1 cellular context compared by ENCODE assay signal in genomic region chr1:230767859-230768612, GRCh38.
A peak's percentile ranks its signal among the peaks of the same experiment; 100 is the strongest.
TF ChIP-seq lines count a peak whose summit lies in the region.

No MANE protein-coding gene starts in this region.

TF ChIP-seq in HEK293, 187 proteins besides CTCF, POLR2A, EP300 and RAD21 (continued from another document):
- TF ChIP-seq ZNF518A (tag by site-specific recombination; conservative IDR thresholded peaks at IDR 0.05; ENCODE audit: low read depth) (peak; percentile 94), ZNF555 (tag by site-specific recombination; conservative IDR thresholded peaks at IDR 0.05) (peak; percentile 95), AEBP2 (tag by site-specific recombination; IDR thresholded peaks at IDR 0.05; ENCODE audit: borderline replicate concordance) (0 out of 2 replicates have a peak, but pooled peaks have one; percentile 10), ZNF664 (tag by site-specific recombination; IDR thresholded peaks at IDR 0.05) (peak; percentile 21; the same call in 1 of the 2 replicates), REST (tag by site-specific recombination; IDR thresholded peaks at IDR 0.05) (peak; percentile 78), ZNF560 (tag by site-specific recombination; IDR thresholded peaks at IDR 0.05; ENCODE audit: borderline replicate concordance) (peak; percentile 75; the same call in 1 of the 2 replicates), ZNF394 (tag by site-specific recombination; IDR thresholded peaks at IDR 0.05; ENCODE audit: borderline replicate concordance) (peak; percentile 96), ZNF140 (tag by site-specific recombination; IDR thresholded peaks at IDR 0.05) (peak; percentile 64; the same call in 1 of the 2 replicates), ZNF202 (tag by site-specific recombination; IDR thresholded peaks at IDR 0.05; ENCODE audit: borderline replicate concordance) (0 out of 2 replicates have a peak, but pooled peaks have one; percentile 35), ZNF510 (tag by site-specific recombination; IDR thresholded peaks at IDR 0.05; ENCODE audit: insufficient replicate concordance) (peak; percentile 68), ZNF266 (tag by site-specific recombination; IDR thresholded peaks at IDR 0.05; ENCODE audit: low read depth) (0 out of 2 replicates have a peak, but pooled peaks have one; percentile 60), ZFP37 (tag by site-specific recombination; IDR thresholded peaks at IDR 0.05) (0 out of 2 replicates have a peak, but pooled peaks have one; percentile 71), ZNF433 (tag by site-specific recombination; IDR thresholded peaks at IDR 0.05; ENCODE audit: low read depth) (peak; percentile 57; the same call in 1 of the 2 replicates), ZBTB21 (tag by site-specific recombination; IDR thresholded peaks at IDR 0.05) (0 out of 2 replicates have a peak, but pooled peaks have one; percentile 41), ZBTB8A (tag by site-specific recombination; IDR thresholded peaks at IDR 0.05) (peak; percentile 84), ZNF623 (tag by site-specific recombination; IDR thresholded peaks at IDR 0.05) (peak; percentile 82), ZBTB11 (tag by site-specific recombination; conservative IDR thresholded peaks at IDR 0.05; ENCODE audit: low read depth) (peak; percentile 84), ZNF292 (tag by site-specific recombination; IDR thresholded peaks at IDR 0.05; ENCODE audit: borderline replicate concordance, low read depth) (0 out of 2 replicates have a peak, but pooled peaks have one; percentile 43), ZNF19 (tag by site-specific recombination; IDR thresholded peaks at IDR 0.05; ENCODE audit: low read depth) (0 out of 2 replicates have a peak, but pooled peaks have one; percentile 38), GLI2 (tag by site-specific recombination; IDR thresholded peaks at IDR 0.05; ENCODE audit: borderline replicate concordance, low read depth) (peak; percentile 29; the same call in 1 of the 2 replicates), ZNF580 (tag by site-specific recombination; IDR thresholded peaks at IDR 0.05) (peak; percentile 70; the same call in 1 of the 2 replicates), ZNF558 (tag by site-specific recombination; IDR thresholded peaks at IDR 0.05) (peak; percentile 56; the same call in 1 of the 2 replicates), ZNF354C (tag by site-specific recombination; IDR thresholded peaks at IDR 0.05; ENCODE audit: borderline replicate concordance, low read depth) (0 out of 2 replicates have a peak, but pooled peaks have one; percentile 35), ZXDB (tag by site-specific recombination; IDR thresholded peaks at IDR 0.05) (peak; percentile 69), ZNF529 (tag by site-specific recombination; IDR thresholded peaks at IDR 0.05; ENCODE audit: insufficient replicate concordance) (peak; percentile 63)
TF ChIP-seq in HEK293: peak in this region for 27; not testable (repeated sequence) for 160.
